Comparison of ENCODE assay signal across 19 cellular contexts in genomic region chr21:14581902-14582457, GRCh38. TPM values are rescaled to one million over a fixed set of nuclear protein-coding genes. Genes with fewer than 3 reads are reported as not detected.
DNase-seq lines count a peak whose midpoint lies in the region; ATAC-seq, FAIRE-seq and TF ChIP-seq lines count a peak whose summit lies in the region.
"Had no signal": no experiment of that assay in that cellular context is flagged by ENCODE, and none has a peak within 500 bp of the region (broad histone marks: within the 10 kb centered on the region; RNA-seq: fewer than 3 reads in every experiment).

No MANE protein-coding gene starts in this region.

- no peaks in the 10 kb centered on the region for H3K36me3 Mint-ChIP-seq in activated T-cell treated with anti-CD3 and anti-CD28 coated beads, Interleukin-2, amount 50 U/mL, for 24 hours (ENCODE audit: low read depth)
- no peaks in the 10 kb centered on the region for H3K36me3 Mint-ChIP-seq in T-cell
- no peaks in the 10 kb centered on the region for H3K36me3 Mint-ChIP-seq in neural crest cell (ENCODE audit: low read depth)
- H3K36me3 Mint-ChIP-seq: type B pancreatic cell had no signal

- no peak for TF ChIP-seq CTCF in neural crest cell (conservative IDR thresholded peaks at IDR 0.05)
- no peak for TF ChIP-seq CTCF in D721Med (IDR thresholded peaks at IDR 0.05; ENCODE audit: insufficient read depth, missing control alignments)

- no peaks in the 10 kb centered on the region for H3K9me3 Mint-ChIP-seq in activated T-cell treated with anti-CD3 and anti-CD28 coated beads, Interleukin-2, amount 50 U/mL, for 24 hours
- no peaks in the 10 kb centered on the region for H3K9me3 Mint-ChIP-seq in T-cell
- no peaks in the 10 kb centered on the region for H3K9me3 Mint-ChIP-seq in neural crest cell
- H3K9me3 Mint-ChIP-seq: activated B cell treated with CpG ODN at 0.5 μM for 24 hours, type B pancreatic cell had no signal

- POLR2A ChIA-PET in T-cell (lab: Charles Lee): interaction anchor here in 1 of 2 donors (0.7 kb wide), 1 partner anchor 20 kb away, joined by 3 read pairs; no protein-coding TSS in a partner anchor

- ATAC-seq in T-cell (replicated peaks in 1 of 4): peak; percentile 67 to 87 (median 86)
- ATAC-seq: PC-3 had no signal

- no peak for FAIRE-seq in D721Med (lab: Jason Lieb, UNC)
- FAIRE-seq: bronchial epithelial cell, G401.6 had no signal

- peak overlapping the region; percentile 81 for H3K27ac Mint-ChIP-seq in activated T-cell treated with anti-CD3 and anti-CD28 coated beads, Interleukin-2, amount 50 U/mL, for 24 hours
- H3K27ac Mint-ChIP-seq in T-cell: peak overlapping the region; percentile 72 to 77
- H3K27ac Mint-ChIP-seq in neural crest cell (ENCODE audit: unreplicated experiment): peak overlapping the region; percentile 8
- H3K27ac Mint-ChIP-seq: activated B cell treated with CpG ODN at 0.5 μM for 24 hours, type B pancreatic cell had no signal

- no peak for DNase-seq in activated T-cell treated with anti-CD3 and anti-CD28 coated beads, Interleukin-2, amount 50 U/mL, for 24 hours
- DNase-seq in activated T-cell treated with anti-CD3 and anti-CD28 coated beads for 4 hours (no peak), T-cell (peak in 4 of 34 experiments; percentile 3 to 15 (median 8)), neural crest cell (ENCODE audit: low read depth, low spot score) (no peak), D721Med (ENCODE audit: insufficient read length, low spot score) (no peak), MV-4-11 (lab: John Stamatoyannopoulos, UW) (no peak), SIG-M5 treated with dmso at 0.1 percent for 504 hours (lab: John Stamatoyannopoulos, UW; ENCODE audit: unreplicated experiment) (no peak)
- DNase-seq in activated effector memory CD4-positive, alpha-beta T cell treated with anti-CD3 and anti-CD28 coated beads, Interleukin-2, amount 50 U/mL, for 16 hours: peak; percentile 64
- DNase-seq: ACHN, activated B cell treated with CpG ODN at 0.5 μM for 24 hours, activated gamma-delta T cell, H7, NCI-H2029, NCI-H524, occipital lobe, PC-3 had no signal

- H3K4me1 Mint-ChIP-seq in activated T-cell treated with anti-CD3 and anti-CD28 coated beads, Interleukin-2, amount 50 U/mL, for 24 hours (ENCODE audit: low read depth): peaks cover 38% of the 10 kb centered on the region
- peaks cover 7 to 42% (median 18%) of the 10 kb centered on the region in 3 donors for H3K4me1 Mint-ChIP-seq in T-cell
- no peaks in the 10 kb centered on the region for H3K4me1 Mint-ChIP-seq in neural crest cell

- H3K27me3 Mint-ChIP-seq in activated T-cell treated with anti-CD3 and anti-CD28 coated beads, Interleukin-2, amount 50 U/mL, for 24 hours: no peaks in the 10 kb centered on the region
- no peaks in the 10 kb centered on the region for H3K27me3 Mint-ChIP-seq in T-cell
- no peaks in the 10 kb centered on the region for H3K27me3 Mint-ChIP-seq in neural crest cell (ENCODE audit: low read depth)
- H3K27me3 Mint-ChIP-seq: activated B cell treated with CpG ODN at 0.5 μM for 24 hours, type B pancreatic cell had no signal

- peak overlapping the region; percentile 52 for H3K4me3 Mint-ChIP-seq in activated T-cell treated with anti-CD3 and anti-CD28 coated beads, Interleukin-2, amount 50 U/mL, for 24 hours
- H3K4me3 Mint-ChIP-seq in T-cell: peak overlapping the region; percentile 8 to 53 (median 41)
- no peak overlapping the region for H3K4me3 Mint-ChIP-seq in neural crest cell
- H3K4me3 Mint-ChIP-seq: activated B cell treated with CpG ODN at 0.5 μM for 24 hours, type B pancreatic cell had no signal

- CTCF ChIA-PET in T-cell (lab: Charles Lee): no interaction called here

RNA-seq across cellular contexts. Expression of gene SAMSN1, which starts 35.9 kb away (rescaled TPM):
- total RNA-seq in T-cell (10 to 100 TPM; 25.3 to 64.6 (median 45.4) TPM), neural crest cell (not detected in 2 replicates)
- total RNA-seq: PC-3 had no signal

Comparison
In these comparisons a context has a peak if more than half of its experiments do, and no peak if none do; other contexts are left out.
1. H3K27ac Mint-ChIP-seq: peak in every context shown above with its lines; median percentile 81 in activated T-cell treated with anti-CD3 and anti-CD28 coated beads, Interleukin-2, amount 50 U/mL, for 24 hours; 74 in T-cell; 8 in neural crest cell.
2. RNA of gene SAMSN1, which starts 35.9 kb away (total RNA-seq): 25.3 to 64.6 TPM in T-cell; not detected in neural crest cell; every median in the first group is over 10 times any median in the second.